ENCODE assay signal across 22 cellular contexts in the genomic region with DNA sequence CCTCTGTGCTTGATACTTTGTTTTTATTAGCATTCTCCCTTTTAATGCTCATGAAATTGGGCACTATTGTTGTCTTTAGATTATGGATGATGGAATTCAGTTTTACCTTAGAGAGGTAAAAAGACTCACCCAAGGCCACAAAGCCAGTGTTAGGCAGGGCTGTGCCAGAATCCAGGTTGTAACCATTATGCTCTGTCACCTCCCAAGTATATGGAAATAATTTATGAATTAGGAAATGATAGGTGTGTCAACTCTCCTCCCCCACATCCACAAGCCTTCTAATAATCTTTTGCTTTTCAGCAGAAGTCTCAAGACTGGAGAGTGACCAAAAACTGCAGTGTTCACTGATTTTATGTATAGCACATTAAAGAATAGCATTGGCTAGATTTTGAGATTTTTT. TPM values are rescaled to one million over a fixed set of nuclear protein-coding genes. Genes with fewer than 3 reads are reported as not detected.
DNase-seq lines count a peak whose midpoint lies in the region; ATAC-seq, FAIRE-seq and TF ChIP-seq lines count a peak whose summit lies in the region.
"Had no signal": no experiment of that assay in that cellular context is flagged by ENCODE, and none has a peak within 500 bp of the region (broad histone marks: within the 10 kb centered on the region; RNA-seq: fewer than 3 reads in every experiment).

No MANE protein-coding gene starts in this region.

- H3K4me3 Mint-ChIP-seq in astrocyte (ENCODE audit: unreplicated experiment): no peak overlapping the region
- H3K4me3 Mint-ChIP-seq: activated CD4-positive, alpha-beta memory T cell treated with anti-CD3 and anti-CD28 coated beads for 36 hours; activated naive CD8-positive, alpha-beta T cell; CD4-positive, CD25-positive, alpha-beta regulatory T cell had no signal

- H3K4me1 Mint-ChIP-seq in astrocyte (ENCODE audit: low read depth, unreplicated experiment): peaks cover 67% of the 10 kb centered on the region

- H3K4me2 ChIP-seq in IMR-90 (ENCODE audit: low read depth, low read length) (peak overlapping the region; percentile 39; the same call in 1 of the 2 replicates), astrocyte (ENCODE audit: low read length) (peak overlapping the region; percentile 75)

- peak overlapping the region; percentile 81 for H4K91ac ChIP-seq in IMR-90 (ENCODE audit: insufficient read depth, low read depth, low read length)

- dilution Hi-C loops in IMR-90 (cut with HindIII; ENCODE audit: low sequenced_read_pairs, unreplicated experiment): no loop called here

- H3K4ac ChIP-seq in IMR-90 (ENCODE audit: low read depth, low read length): peak overlapping the region; percentile 91

- no TSS peak for BruUV-seq in IMR-90 (replicated peaks; lab: Mats Ljungman, UMichigan)

- FAIRE-seq in astrocyte (lab: Jason Lieb, UNC): no peak
- no peak for FAIRE-seq in D721Med (lab: Jason Lieb, UNC)
- FAIRE-seq: small intestine had no signal

- TF ChIP-seq CTCF in IMR-90 (conservative IDR thresholded peaks at IDR 0.05; ENCODE audit: low read depth, low read length) (no peak), astrocyte (IDR thresholded peaks at IDR 0.05; ENCODE audit: insufficient read depth, low read depth, low read length) (no peak), foreskin keratinocyte (conservative IDR thresholded peaks at IDR 0.05) (no peak), stomach (IDR thresholded peaks at IDR 0.05) (no peak), D721Med (IDR thresholded peaks at IDR 0.05; ENCODE audit: insufficient read depth, missing control alignments) (no peak)

- H3K27me3 Mint-ChIP-seq in astrocyte (ENCODE audit: low read depth, unreplicated experiment): no peaks in the 10 kb centered on the region
- H3K27me3 Mint-ChIP-seq: activated CD4-positive, alpha-beta memory T cell treated with anti-CD3 and anti-CD28 coated beads for 36 hours; CD4-positive, CD25-positive, alpha-beta regulatory T cell had no signal

- peak overlapping the region; percentile 86 for H3K18ac ChIP-seq in IMR-90 (ENCODE audit: low read depth, low read length)

- intact Hi-C loops in IMR-90 (cut with micrococcal nuclease): no loop called here
- intact Hi-C loops in stomach (cut with DNase I; ENCODE audit: low total_unique reads): no loop called here

- H2AK9ac ChIP-seq in IMR-90 (replicated peaks; ENCODE audit: low read depth, low read length, poor library complexity): no peak overlapping the region

- peak overlapping the region; percentile 99 for H2BK5ac ChIP-seq in IMR-90 (ENCODE audit: low read depth, low read length, poor library complexity, severe bottlenecking)

- peaks cover 29% of the 10 kb centered on the region for H3K4me1 ChIP-seq in IMR-90 (ENCODE audit: control insufficient read depth, insufficient read depth, low read length)
- H3K4me1 ChIP-seq in astrocyte (ENCODE audit: insufficient read depth, low read length): peaks cover 72% of the 10 kb centered on the region
- peaks cover 47% of the 10 kb centered on the region for H3K4me1 ChIP-seq in foreskin keratinocyte
- peaks cover 14 to 66% (median 37%) of the 10 kb centered on the region in 4 donors for H3K4me1 ChIP-seq in stomach
- H3K4me1 ChIP-seq: testis had no signal

- no peaks in the 10 kb centered on the region for H3K36me3 Mint-ChIP-seq in astrocyte (ENCODE audit: low read depth, unreplicated experiment)
- H3K36me3 Mint-ChIP-seq: activated CD4-positive, alpha-beta memory T cell treated with anti-CD3 and anti-CD28 coated beads for 36 hours; activated naive CD8-positive, alpha-beta T cell; CD4-positive, CD25-positive, alpha-beta regulatory T cell had no signal

- TF ChIP-seq EP300 in stomach (IDR thresholded peaks at IDR 0.05): no peak

- peak overlapping the region; percentile 93 for H3K14ac ChIP-seq in IMR-90 (replicated peaks; ENCODE audit: low read depth, low read length)

- no peak overlapping the region for H2AFZ ChIP-seq in IMR-90 (replicated peaks; ENCODE audit: low read length, poor library complexity)
- H2AFZ ChIP-seq in astrocyte (ENCODE audit: low read depth, low read length): no peak overlapping the region

- in situ Hi-C loops in IMR-90 (cut with MboI; ENCODE audit: low sequenced_read_pairs): no loop called here

- peaks cover 93% of the 10 kb centered on the region for H3K79me2 ChIP-seq in astrocyte (ENCODE audit: insufficient read depth, low read length)

- peaks cover 5% of the 10 kb centered on the region for H3K9me1 ChIP-seq in IMR-90 (ENCODE audit: insufficient read depth, low read length)

- H3K9me3 ChIP-seq in IMR-90 (ENCODE audit: control insufficient read depth, insufficient read depth, low read length) (no peaks in the 10 kb centered on the region), astrocyte (ENCODE audit: insufficient read depth, low read depth, low read length) (no peaks in the 10 kb centered on the region), stomach (no peaks in the 10 kb centered on the region)
- H3K9me3 ChIP-seq: ascending aorta, testis had no signal

- no peak overlapping the region for H4K5ac ChIP-seq in IMR-90 (ENCODE audit: low read depth, low read length)

- H3K27ac ChIP-seq in IMR-90 (ENCODE audit: insufficient read depth, low read length): peak overlapping the region; percentile 88
- peak overlapping the region; percentile 94 for H3K27ac ChIP-seq in astrocyte (ENCODE audit: low read depth, low read length)
- H3K27ac ChIP-seq in foreskin keratinocyte: peak overlapping the region; percentile 95
- H3K27ac ChIP-seq in stomach: peak overlapping the region in 3 of 5 donors; percentile 4 to 85 (median 43)
- H3K27ac ChIP-seq: ascending aorta had no signal

- H3K4me3 ChIP-seq in IMR-90 (ENCODE audit: insufficient read depth, low read depth, low read length) (no peak overlapping the region), astrocyte (ENCODE audit: insufficient read depth, low read depth, low read length) (no peak overlapping the region), stomach (no peak overlapping the region)
- H3K4me3 ChIP-seq: ascending aorta, lung, testis had no signal

- H3K27ac Mint-ChIP-seq in astrocyte (ENCODE audit: unreplicated experiment): peak overlapping the region; percentile 99
- H3K27ac Mint-ChIP-seq: activated CD4-positive, alpha-beta memory T cell treated with anti-CD3 and anti-CD28 coated beads for 36 hours; activated naive CD8-positive, alpha-beta T cell; CD4-positive, CD25-positive, alpha-beta regulatory T cell had no signal

- H2BK120ac ChIP-seq in IMR-90 (ENCODE audit: low read depth, low read length): peak overlapping the region; percentile 78

- H3K9ac ChIP-seq in IMR-90 (ENCODE audit: low read depth, low read length) (no peak overlapping the region), astrocyte (ENCODE audit: low read length) (peak overlapping the region; percentile 69)

- CTCF ChIA-PET in IMR-90 (lab: Yijun Ruan, JAX): interaction anchor here (1.0 kb wide), 1 partner anchor 45 kb away, joined by 4 read pairs; no protein-coding TSS in a partner anchor

- POLR2A ChIA-PET in IMR-90 (lab: Charles Lee; ENCODE audit: unreplicated experiment): no interaction called here

- peak overlapping the region; percentile 43; the same call in 1 of the 2 replicates for H3K56ac ChIP-seq in IMR-90 (ENCODE audit: extremely low read depth, insufficient read depth, low read length)

- H3K36me3 ChIP-seq in IMR-90 (ENCODE audit: control insufficient read depth, insufficient read depth, low read length) (0 out of 2 replicates have a peak, but pooled peaks cover 2% of the 10 kb centered on the region), astrocyte (ENCODE audit: insufficient read depth, low read length) (no peaks in the 10 kb centered on the region), stomach (no peaks in the 10 kb centered on the region)
- H3K36me3 ChIP-seq: ascending aorta had no signal

- ATAC-seq in IMR-90 (ENCODE audit: low read depth) (no peak), foreskin keratinocyte (peak; percentile 8)

- H2BK15ac ChIP-seq in IMR-90 (ENCODE audit: low read depth, low read length): peak overlapping the region; percentile 97

- H4K8ac ChIP-seq in IMR-90 (ENCODE audit: low read depth in 2 of 2, low read length in 2 of 2): peak overlapping the region; percentile 74 to 85; a peak in 3 of 4 replicates

- H4K20me1 ChIP-seq in IMR-90 (ENCODE audit: insufficient read depth, low read length): no peaks in the 10 kb centered on the region
- no peaks in the 10 kb centered on the region for H4K20me1 ChIP-seq in astrocyte (ENCODE audit: insufficient read depth, low read length)

- no peak for TF ChIP-seq RAD21 in IMR-90 (IDR thresholded peaks at IDR 0.05; ENCODE audit: low read length)

- no peak for TF ChIP-seq POLR2A in IMR-90 (IDR thresholded peaks at IDR 0.05; ENCODE audit: low read depth, low read length)
- no peak for TF ChIP-seq POLR2A in stomach (IDR thresholded peaks at IDR 0.05)

- H2BK20ac ChIP-seq in IMR-90 (ENCODE audit: low read depth, low read length): peak overlapping the region; percentile 63; the same call in 1 of the 2 replicates

- no peaks in the 10 kb centered on the region for H3K9me3 Mint-ChIP-seq in astrocyte (ENCODE audit: unreplicated experiment)
- H3K9me3 Mint-ChIP-seq: activated CD4-positive, alpha-beta memory T cell treated with anti-CD3 and anti-CD28 coated beads for 36 hours; CD4-positive, CD25-positive, alpha-beta regulatory T cell had no signal

- no peak for DNase-seq in IMR-90
- DNase-seq in astrocyte (ENCODE audit: low read depth): no peak
- no peak for DNase-seq in foreskin keratinocyte
- no peak for DNase-seq in stomach
- DNase-seq in D721Med (ENCODE audit: insufficient read length, low spot score): no peak
- DNase-seq in iPS-NIHi11 (ENCODE audit: low spot score): no peak
- no peak for DNase-seq in NCI-H187 (lab: John Stamatoyannopoulos, UW)
- DNase-seq: activated CD4-positive, alpha-beta memory T cell treated with anti-CD3 and anti-CD28 coated beads for 36 hours; activated CD8-positive, alpha-beta memory T cell treated with anti-CD3 and anti-CD28 coated beads, Interleukin-2, amount 50 U/mL, for 48 hours; CD4-positive, CD25-positive, alpha-beta regulatory T cell; cerebellar nuclear complex; DMS 273 treated with DMSO at 0.1 percent for 48 hours; kidney; NCI-H1048; NCI-H1694 treated with DMSO at 0.1 percent for 48 hours; RPMI8226; small intestine; stimulated activated CD4-positive, alpha-beta T cell treated with anti-CD3 and anti-CD28 coated beads, Interleukin-2, amount 100 ng/mL, for 24 hours; testis had no signal

- peak overlapping the region; percentile 93; the same call in 1 of the 2 replicates for H3K23ac ChIP-seq in IMR-90 (ENCODE audit: low read depth, low read length)

- H3K27me3 ChIP-seq in IMR-90 (ENCODE audit: control insufficient read depth, insufficient read depth, low read length) (no peaks in the 10 kb centered on the region), astrocyte (ENCODE audit: insufficient read depth, low read length) (no peaks in the 10 kb centered on the region), foreskin keratinocyte (no peaks in the 10 kb centered on the region), stomach (no peaks in the 10 kb centered on the region)
- H3K27me3 ChIP-seq: ascending aorta, testis had no signal

- H3K79me1 ChIP-seq in IMR-90 (ENCODE audit: low read depth in 1 of 2, low read length in 2 of 2): peaks cover 13 to 52% of the 10 kb centered on the region in 2 experiments

- peak overlapping the region; percentile 96 for H2AK5ac ChIP-seq in IMR-90 (ENCODE audit: low read depth, low read length)

RNA-seq across cellular contexts. Expression of a gene that starts 13.0 kb away (rescaled TPM):
- total RNA-seq in IMR-90 (2012; rRNA removed) (27.8 and 30.0 TPM in 2 replicates), astrocyte (36.8 and 44.9 TPM in 2 replicates), foreskin keratinocyte (25.9 and 26.5 TPM in 2 replicates), stomach (10 to 100 TPM in 4 of 5 donors, 1 to 10 TPM in 1; 3.6 to 28.5 (median 10.5) TPM)
- polyA plus RNA-seq in IMR-90 (2012; rRNA removed) (20.1 and 21.1 TPM in 2 replicates), foreskin keratinocyte (10.1 and 12.0 TPM in 2 replicates), stomach (1 to 10 TPM; 3.4 to 8.0 (median 3.7) TPM)
- 8.5 and 14.8 TPM in 2 replicates for polyA plus RNA-seq in IMR-90 (2012; cell fraction: cytosol; rRNA removed)
- 34.3 and 36.6 TPM in 2 replicates for polyA plus RNA-seq in IMR-90 (2012; cell fraction: nucleus; rRNA removed; ENCODE audit: low replicate concordance)

Comparison
In these comparisons a context has a peak if more than half of its experiments do, and no peak if none do; other contexts are left out.
1. H3K27ac ChIP-seq: peak in every context shown above with its lines; median percentile 95 in foreskin keratinocyte; 94 in astrocyte; 88 in IMR-90; 43 in stomach.